Comparison of ENCODE assay signal across 9 cellular contexts in the genomic region with DNA sequence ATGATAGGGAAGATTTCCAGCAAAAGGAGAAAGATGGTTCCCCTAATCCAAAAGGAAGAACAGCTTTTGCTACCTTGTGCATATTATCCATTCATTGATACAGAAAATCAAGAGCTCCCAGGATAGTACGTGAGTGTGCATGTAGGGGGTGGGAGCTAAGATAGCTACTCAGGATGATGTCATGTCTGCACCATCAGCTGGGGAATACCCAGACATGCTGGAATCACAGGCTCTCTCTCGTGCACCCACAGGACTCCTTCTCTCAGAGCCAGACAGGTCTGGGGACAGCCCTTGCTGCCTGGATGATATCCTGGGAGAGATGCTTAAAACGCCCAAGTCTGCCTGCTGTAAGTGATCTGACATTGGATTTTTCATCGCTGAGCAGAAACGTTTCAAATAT. TPM values are rescaled to one million over a fixed set of nuclear protein-coding genes. Genes with fewer than 3 reads are reported as not detected.
DNase-seq lines count a peak whose midpoint lies in the region; ATAC-seq and TF ChIP-seq lines count a peak whose summit lies in the region.
"Had no signal": no experiment of that assay in that cellular context is flagged by ENCODE, and none has a peak within 500 bp of the region (broad histone marks: within the 10 kb centered on the region; RNA-seq: fewer than 3 reads in every experiment).

No MANE protein-coding gene starts in this region.

- no peak overlapping the region for H3K4me3 ChIP-seq in mucosa of descending colon
- no peak overlapping the region for H3K4me3 ChIP-seq in vagina
- H3K4me3 ChIP-seq: skin epidermis had no signal

- in situ Hi-C loops in GM13976 (cut with MboI; ENCODE audit: low sequenced_read_pairs, unreplicated experiment) = no loop called here

- H3K36me3 ChIP-seq in mucosa of descending colon (ENCODE audit: low read depth) (no peaks in the 10 kb centered on the region), vagina (no peaks in the 10 kb centered on the region)

- POLR2A ChIA-PET in HEK293T (lab: Yijun Ruan, JAX) = no interaction called here

- CTCF ChIA-PET in HEK293T (lab: Yijun Ruan, JAX) = no interaction called here

- TF ChIP-seq POLR2A in vagina (IDR thresholded peaks at IDR 0.05) = no peak

- no peak overlapping the region for H3K4me3 Mint-ChIP-seq in activated T-cell treated with anti-CD3 and anti-CD28 coated beads, Interleukin-2, amount 50 U/mL, for 72 hours

- H3K4me1 ChIP-seq in mucosa of descending colon (ENCODE audit: low read depth) (no peaks in the 10 kb centered on the region), vagina (peaks cover 37% of the 10 kb centered on the region)

- TF ChIP-seq CTCF in GM13976 (IDR thresholded peaks at IDR 0.05; ENCODE audit: borderline replicate concordance, control extremely low read depth, extremely low read depth, insufficient read depth, missing control alignments) (no peak), mucosa of descending colon (IDR thresholded peaks at IDR 0.05) (no peak), vagina (IDR thresholded peaks at IDR 0.05) (no peak)

- peaks cover 4 to 7% of the 10 kb centered on the region in 2 donors for H3K9me3 Mint-ChIP-seq in activated T-cell treated with anti-CD3 and anti-CD28 coated beads, Interleukin-2, amount 50 U/mL, for 72 hours

- peaks cover 13 to 35% of the 10 kb centered on the region in 2 donors for H3K36me3 Mint-ChIP-seq in activated T-cell treated with anti-CD3 and anti-CD28 coated beads, Interleukin-2, amount 50 U/mL, for 72 hours (ENCODE audit: insufficient read depth in 2 of 2)

- H3K27ac Mint-ChIP-seq in activated T-cell treated with anti-CD3 and anti-CD28 coated beads, Interleukin-2, amount 50 U/mL, for 72 hours = peak overlapping the region; percentile 20

- no peaks in the 10 kb centered on the region for H3K9me3 ChIP-seq in mucosa of descending colon
- H3K9me3 ChIP-seq in vagina = no peaks in the 10 kb centered on the region

- no peak overlapping the region for H3K27ac ChIP-seq in vagina

- ATAC-seq in HG02759 (IDR thresholded peaks at IDR 0.05; ENCODE audit: unreplicated experiment) = peak; percentile 82
- peak; percentile 76 to 91 for ATAC-seq in activated T-cell treated with anti-CD3 and anti-CD28 coated beads, Interleukin-2, amount 50 U/mL, for 72 hours (replicated peaks in 1 of 2)
- peak; percentile 43 for ATAC-seq in mucosa of descending colon

- H3K27me3 Mint-ChIP-seq in activated T-cell treated with anti-CD3 and anti-CD28 coated beads, Interleukin-2, amount 50 U/mL, for 72 hours (ENCODE audit: low read depth) = no peaks in the 10 kb centered on the region

- intact Hi-C loops in mucosa of descending colon (cut with DNase I, micrococcal nuclease) = no loop called here
- intact Hi-C loops in vagina (cut with DNase I) = no loop called here

- DNase-seq in GM13976 (ENCODE audit: low spot score) (peak; percentile 61), mucosa of descending colon (no peak), HEK293T (ENCODE audit: extremely low spot score) (no peak), NCI-H510A treated with DMSO at 0.1 percent for 48 hours (lab: John Stamatoyannopoulos, UW) (no peak), vagina (ENCODE audit: extremely low spot score in 2 of 2) (no peak), GM19240 (ENCODE audit: insufficient read length, low spot score) (no peak)
- peak; percentile 24 for DNase-seq in activated T-cell treated with anti-CD3 and anti-CD28 coated beads, Interleukin-2, amount 50 U/mL, for 72 hours

- H3K27me3 ChIP-seq in vagina = no peaks in the 10 kb centered on the region

- peaks cover 51% of the 10 kb centered on the region for H3K4me1 Mint-ChIP-seq in activated T-cell treated with anti-CD3 and anti-CD28 coated beads, Interleukin-2, amount 50 U/mL, for 72 hours (ENCODE audit: low read depth)

TF ChIP-seq in HEK293T, 16 proteins besides CTCF, POLR2A, EP300 and RAD21:
- TF ChIP-seq FOXM1 (IDR thresholded peaks at IDR 0.05; ENCODE audit: borderline replicate concordance) = no peak
- TF ChIP-seq FOXA1 (IDR thresholded peaks at IDR 0.05) = no peak
- TF ChIP-seq LEF1 (IDR thresholded peaks at IDR 0.05; ENCODE audit: borderline replicate concordance) = no peak
- TF ChIP-seq CTBP1 (IDR thresholded peaks at IDR 0.05; ENCODE audit: borderline replicate concordance) = no peak
- no peak for TF ChIP-seq SUZ12 (IDR thresholded peaks at IDR 0.05)
- TF ChIP-seq SP1 (IDR thresholded peaks at IDR 0.05) = no peak
TF ChIP-seq in HEK293T: peak in this region for 0.

RNA-seq across cellular contexts. Expression of gene FOXN3, which starts 38.9 kb away (rescaled TPM):
- 100 to 1,000 TPM; 154 to 157 TPM for total RNA-seq in activated T-cell treated with anti-CD3 and anti-CD28 coated beads, Interleukin-2, amount 50 U/mL, for 72 hours
- total RNA-seq in mucosa of descending colon (100 to 1,000 TPM in 2 of 3 donors, 10 to 100 TPM in 1; 77.4 to 154 (median 113) TPM), vagina (111 TPM)

Comparison
In these comparisons a context has a peak if more than half of its experiments do, and no peak if none do; other contexts are left out.
1. DNase-seq: peak in GM13976 (single experiment) and activated T-cell treated with anti-CD3 and anti-CD28 coated beads, Interleukin-2, amount 50 U/mL, for 72 hours (2 of 2); none in mucosa of descending colon (0 of 3), HEK293T (single experiment), NCI-H510A treated with DMSO at 0.1 percent for 48 hours (single experiment), vagina (0 of 2) and GM19240 (single experiment).
2. Peak in every context shown above with its lines, with median percentiles within 50 percentile points of each other: ATAC-seq.